ENCODE assay signal across 1 cellular context in the genomic region with DNA sequence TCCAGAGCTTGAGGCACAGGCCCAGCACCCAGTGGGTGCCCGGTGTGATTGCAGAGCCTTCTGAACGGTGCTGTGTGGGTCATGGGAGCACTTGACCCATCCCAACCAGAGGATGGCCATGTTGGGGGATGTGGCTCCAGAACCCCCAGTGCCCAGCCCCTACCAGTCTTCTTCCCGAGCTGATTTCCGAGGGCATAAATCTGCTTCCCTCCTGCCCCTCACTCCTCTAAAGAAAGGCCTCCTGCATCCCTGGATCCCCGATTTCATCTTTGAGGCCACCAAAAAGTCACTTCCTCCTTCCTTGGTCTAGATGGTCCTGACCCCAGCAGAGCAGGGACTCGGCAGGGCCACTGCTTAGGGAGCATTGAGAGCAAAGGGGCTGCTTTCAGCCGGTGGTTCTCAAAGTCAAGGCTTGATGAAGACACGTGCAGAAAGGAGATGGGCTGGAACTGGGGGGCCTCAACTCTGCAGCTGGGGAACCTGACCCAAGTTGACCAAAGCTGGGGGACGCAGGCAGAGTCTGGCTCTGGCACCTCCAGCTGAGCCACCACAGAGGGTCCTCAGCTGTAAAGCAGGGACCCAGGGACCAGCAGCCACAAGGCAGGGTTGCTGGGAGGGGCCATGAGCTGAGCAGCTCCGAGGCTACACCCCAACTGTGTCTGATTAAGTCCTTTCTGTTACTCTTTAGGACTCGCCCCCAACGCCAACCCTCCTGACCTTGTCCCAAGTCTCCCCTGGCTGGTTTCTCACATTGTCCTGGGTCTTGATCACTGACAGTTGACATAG.
TF ChIP-seq lines count a peak whose summit lies in the region.

No MANE protein-coding gene starts in this region.

TF ChIP-seq in K562, 482 proteins besides CTCF, POLR2A, EP300 and RAD21:
- TF ChIP-seq HNRNPUL1 (IDR thresholded peaks at IDR 0.05; ENCODE audit: low read length) = no peak
- peak; percentile 53; the same call in 1 of the 2 replicates for TF ChIP-seq SPI1 (IDR thresholded peaks at IDR 0.05; ENCODE audit: borderline replicate concordance, low read depth, low read length)
